ENCODE assay signal across 9 cellular contexts in the genomic region with DNA sequence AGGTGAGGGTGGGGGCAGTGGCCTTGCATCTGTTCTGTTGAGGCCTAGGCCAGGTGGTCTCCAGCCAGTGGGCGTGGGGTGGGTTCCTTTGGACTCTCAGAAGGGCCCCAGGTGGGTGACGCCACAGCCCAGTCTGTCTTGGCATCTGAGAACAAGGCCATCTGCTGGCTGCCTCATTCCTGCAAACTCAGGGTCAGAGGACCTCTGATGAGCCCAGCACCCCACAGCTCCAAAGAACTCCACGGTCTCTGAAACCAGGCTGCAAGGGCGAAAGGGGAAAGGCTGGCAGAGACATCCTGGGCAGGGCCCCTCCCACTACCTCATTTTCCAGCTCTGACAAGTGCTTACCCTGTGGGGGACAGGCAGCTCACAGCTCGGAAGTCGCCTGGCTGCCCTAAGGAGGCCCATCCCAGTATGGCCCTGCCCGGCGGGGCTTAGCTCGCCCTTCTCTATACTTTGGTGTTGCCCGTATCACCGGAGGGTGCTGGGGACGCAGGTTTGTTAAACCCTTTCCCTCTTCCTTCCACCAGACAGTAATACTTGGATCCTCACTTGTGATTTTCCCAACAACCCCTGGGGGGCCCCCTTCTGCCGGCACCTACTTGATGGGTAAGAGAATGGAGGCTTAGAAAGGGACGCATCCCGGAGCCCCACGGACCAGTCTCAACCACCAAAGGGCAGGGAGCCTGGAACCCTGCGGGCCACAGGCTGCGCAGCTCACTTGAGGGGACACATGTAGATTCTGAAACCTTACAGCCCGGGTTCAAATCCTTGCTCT. TPM values are rescaled to one million over a fixed set of nuclear protein-coding genes. Genes with fewer than 3 reads are reported as not detected.
DNase-seq lines count a peak whose midpoint lies in the region; ATAC-seq and TF ChIP-seq lines count a peak whose summit lies in the region.
"Had no signal": no experiment of that assay in that cellular context is flagged by ENCODE, and none has a peak within 500 bp of the region (broad histone marks: within the 10 kb centered on the region; RNA-seq: fewer than 3 reads in every experiment).

No MANE protein-coding gene starts in this region.

- peak overlapping the region; percentile 18 for H3K4me3 Mint-ChIP-seq in nephron progenitor cell

- ATAC-seq in GM19324 (IDR thresholded peaks at IDR 0.05; ENCODE audit: low FRiP score, unreplicated experiment) = no peak

- no peaks in the 10 kb centered on the region for H3K36me3 ChIP-seq in OCI-LY3 (replicated peaks; ENCODE audit: low read depth, low read length)

- peak overlapping the region; percentile 65; the same call in 1 of the 2 replicates for H2AFZ ChIP-seq in OCI-LY3 (ENCODE audit: low read depth, low read length)

- no peaks in the 10 kb centered on the region for H4K20me1 ChIP-seq in OCI-LY3 (ENCODE audit: insufficient read depth, low read length)

- no peaks in the 10 kb centered on the region for H3K79me2 ChIP-seq in OCI-LY3 (ENCODE audit: low read length)

- peaks cover 41% of the 10 kb centered on the region for H3K4me1 ChIP-seq in OCI-LY3 (ENCODE audit: low read length)

- peaks cover 6% of the 10 kb centered on the region for H3K27me3 Mint-ChIP-seq in nephron progenitor cell (ENCODE audit: low read depth, poor library complexity)

- H3K4me1 Mint-ChIP-seq in nephron progenitor cell = peaks cover 33% of the 10 kb centered on the region

- peak; percentile 29 for TF ChIP-seq CTCF in OCI-LY3 (IDR thresholded peaks at IDR 0.05; ENCODE audit: low read depth, low read length)
- peak in 41 of 56 donors; percentile 11 to 57 (median 34) for TF ChIP-seq CTCF in dorsolateral prefrontal cortex (IDR thresholded peaks at IDR 0.05 in 54 of 56, conservative IDR thresholded peaks at IDR 0.05 in 2 of 56; ENCODE audit: low read depth in 1 of 56, partially characterized antibody in 56 of 56)
- TF ChIP-seq CTCF in nephron progenitor cell (IDR thresholded peaks at IDR 0.05) = peak; percentile 16

- no peaks in the 10 kb centered on the region for H3K36me3 Mint-ChIP-seq in nephron progenitor cell (ENCODE audit: low read depth)

- H3K27ac ChIP-seq in OCI-LY3 (ENCODE audit: low read length) (no peak overlapping the region), dorsolateral prefrontal cortex (peak overlapping the region in 44 of 59 donors; percentile 33 to 96 (median 85))

- no peak overlapping the region for H3K27ac Mint-ChIP-seq in nephron progenitor cell

- H3K9ac ChIP-seq in OCI-LY3 (ENCODE audit: low read length) = peak overlapping the region; percentile 59

- intact Hi-C loops in dorsolateral prefrontal cortex (cut with DNase I) = no loop called here

- no peaks in the 10 kb centered on the region for H3K9me3 ChIP-seq in OCI-LY3 (ENCODE audit: insufficient read depth, low read length)

- H3K27me3 ChIP-seq in OCI-LY3 (ENCODE audit: low read depth, low read length) (no peaks in the 10 kb centered on the region), dorsolateral prefrontal cortex (no peaks in the 10 kb centered on the region)

- H3K4me3 ChIP-seq in OCI-LY3 (ENCODE audit: low read length) = peak overlapping the region; percentile 74
- peak overlapping the region in 53 of 59 donors; percentile 23 to 68 (median 52) for H3K4me3 ChIP-seq in dorsolateral prefrontal cortex

- H3K9me3 Mint-ChIP-seq in nephron progenitor cell = no peaks in the 10 kb centered on the region

- DNase-seq in NOMO-1 (lab: John Stamatoyannopoulos, UW; ENCODE audit: unreplicated experiment in 2 of 2) (peak; percentile 31 to 46), NOMO-1 treated with dmso at 0.1 percent for 144 hours (lab: John Stamatoyannopoulos, UW; ENCODE audit: unreplicated experiment) (no peak), dorsolateral prefrontal cortex (peak in 4 of 10 donors; percentile 49 to 75 (median 60)), nephron progenitor cell (no peak), superior temporal gyrus (ENCODE audit: extremely low spot score) (no peak), KG1 (lab: John Stamatoyannopoulos, UW) (no peak)

- peak overlapping the region; percentile 63 for H3K4me2 ChIP-seq in OCI-LY3 (ENCODE audit: low read length)

RNA-seq across cellular contexts. Expression of gene EDN2, which starts 10.9 kb away (rescaled TPM):
- total RNA-seq in dorsolateral prefrontal cortex = under 1 TPM in 2 of 120 experiments, not detected in 118; 0.36 to 0.67 TPM
- total RNA-seq: temporal lobe had no signal

Comparison
In these comparisons a context has a peak if more than half of its experiments do, and no peak if none do; other contexts are left out.
1. DNase-seq: peak in NOMO-1 (2 of 2); none in NOMO-1 treated with dmso at 0.1 percent for 144 hours (single experiment), nephron progenitor cell (single experiment), superior temporal gyrus (single experiment) and KG1 (single experiment).
2. Peak in every context shown above with its lines, with median percentiles within 50 percentile points of each other: CTCF ChIP-seq.